25 cellular contexts compared by ENCODE assay signal in genomic region chr1:207365063-207365462, GRCh38.
"Had no signal": no experiment of that assay in that cellular context is flagged by ENCODE, and none has a peak within 500 bp of the region (broad histone marks: within the 10 kb centered on the region; RNA-seq: fewer than 3 reads in every experiment).

No MANE protein-coding gene starts in this region.

- FAIRE-seq: small intestine, urothelium cell line had no signal

- H3K27ac ChIP-seq: ovary, parathyroid adenoma, psoas muscle, right lobe of liver, sigmoid colon, stomach, thoracic aorta, tibial nerve, upper lobe of left lung, vagina had no signal

- H3K9me3 ChIP-seq: ovary, psoas muscle, right lobe of liver, sigmoid colon, stomach, thoracic aorta, thyroid gland, tibial nerve, upper lobe of left lung, vagina had no signal

- H3K4me3 ChIP-seq: ovary, psoas muscle, right lobe of liver, sigmoid colon, stomach, thoracic aorta, thyroid gland, tibial nerve, upper lobe of left lung, vagina had no signal

- H2AFZ ChIP-seq: parathyroid adenoma had no signal

- DNase-seq: nephron progenitor cell; occipital lobe; ovary; posterior cingulate gyrus; psoas muscle; right cardiac atrium; right lobe of liver; sigmoid colon; small intestine; stimulated activated CD4-positive, alpha-beta T cell treated with anti-CD3 and anti-CD28 coated beads, Interleukin-15, amount 100 ng/mL, for 24 hours; stimulated activated CD4-positive, alpha-beta T cell treated with anti-CD3 and anti-CD28 coated beads, Interleukin-2, amount 100 ng/mL, for 24 hours; stimulated activated CD4-positive, alpha-beta T cell treated with anti-CD3 and anti-CD28 coated beads, Interleukin-2, amount 100 ng/mL, for 48 hours; stimulated activated CD4-positive, alpha-beta T cell treated with anti-CD3 and anti-CD28 coated beads, Interleukin-4, amount 100 ng/mL, for 24 hours; stimulated activated naive B cell treated with anti-CD40 and anti-IgM and Interleukin-4, amounts not matched to agents 10 μg/mL and 1 μg/mL and 100 μg/mL, for 72 hours; stimulated activated naive CD4-positive, alpha-beta T cell treated with Interleukin-2 at 50 U/mL for 16 hours; stomach; thyroid gland; upper lobe of left lung had no signal

- H3K4me1 ChIP-seq: parathyroid adenoma, right lobe of liver, sigmoid colon, stomach, tibial nerve, upper lobe of left lung, vagina had no signal

- H3K27me3 ChIP-seq: ovary, right lobe of liver, sigmoid colon, stomach, thyroid gland, tibial nerve, upper lobe of left lung, vagina had no signal

- H3K36me3 ChIP-seq: ovary, right lobe of liver, thoracic aorta, thyroid gland had no signal

- ATAC-seq: natural killer cell treated with Interleukin-12 subunit alpha and Interleukin-12 subunit beta and Interleukin-15 and Interleukin-18, amount 100 ng/mL, for 72 hours; psoas muscle; right cardiac atrium; right lobe of liver; stimulated activated effector memory CD8-positive, alpha-beta T cell treated with anti-CD3 and anti-CD28 coated beads, Interleukin-12 subunit alpha, Interleukin-12 subunit beta, amount 100 ng/mL, for 72 hours; stimulated activated naive B cell treated with anti-CD40 and anti-IgM and Interleukin-4, amounts not matched to agents 10 μg/mL and 1 μg/mL and 100 μg/mL, for 72 hours had no signal

- H3K79me2 ChIP-seq: parathyroid adenoma had no signal

- H3K9ac ChIP-seq: parathyroid adenoma had no signal
